25 cellular contexts compared by ENCODE assay signal in the genomic region with DNA sequence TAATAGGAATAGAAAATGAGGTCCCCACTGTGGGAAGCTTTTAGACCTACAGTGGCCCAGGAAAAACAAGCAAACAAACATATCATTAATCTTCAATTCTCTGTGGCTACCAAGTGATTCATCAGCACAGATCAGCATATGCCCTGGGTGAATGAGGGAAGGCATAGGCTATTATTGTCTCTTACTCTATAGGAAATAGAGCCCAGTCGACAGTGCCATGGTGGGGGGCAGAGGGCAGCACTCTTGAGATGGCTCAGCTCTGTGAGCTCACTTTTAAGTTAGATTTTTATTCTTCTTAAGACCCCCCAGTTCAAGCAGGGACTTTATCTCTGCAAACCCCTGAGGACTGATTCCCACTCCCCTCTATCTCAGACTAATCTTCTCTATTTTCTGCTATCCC.
"Had no signal": no experiment of that assay in that cellular context is flagged by ENCODE, and none has a peak within 500 bp of the region (broad histone marks: within the 10 kb centered on the region; RNA-seq: fewer than 3 reads in every experiment).

No MANE protein-coding gene starts in this region.

- H3K27ac ChIP-seq: ascending aorta, body of pancreas, SK-N-MC had no signal

- H3K4me3 Mint-ChIP-seq: activated CD4-positive, alpha-beta memory T cell treated with anti-CD3 and anti-CD28 coated beads for 36 hours; activated CD4-positive, alpha-beta T cell treated with anti-CD3 and anti-CD28 coated beads, Interleukin-2, amount 10 ng/mL, durations not matched to agents 7 days and 5 days; activated naive CD8-positive, alpha-beta T cell treated with anti-CD3 and anti-CD28 coated beads, Interleukin-2, amount 50 U/mL, for 24 hours; activated T-cell treated with anti-CD3 and anti-CD28 coated beads, Interleukin-2, amount 50 U/mL, for 4 hours; central memory CD8-positive, alpha-beta T cell; T-cell had no signal

- DNase-seq: activated CD4-positive, alpha-beta memory T cell treated with anti-CD3 and anti-CD28 coated beads for 36 hours; activated CD4-positive, alpha-beta T cell treated with anti-CD3 and anti-CD28 coated beads, Interleukin-2, amount 10 ng/mL, durations not matched to agents 7 days and 5 days; activated CD4-positive, CD25-positive, alpha-beta regulatory T cell; activated CD8-positive, alpha-beta memory T cell treated with anti-CD3 and anti-CD28 coated beads for 24 hours; activated effector memory CD4-positive, alpha-beta T cell treated with anti-CD3 and anti-CD28 coated beads, Interleukin-2, amount 50 U/mL, for 16 hours; activated naive CD4-positive, alpha-beta T cell treated with Interleukin-2 at 50 U/mL for 16 hours; activated naive CD8-positive, alpha-beta T cell treated with anti-CD3 and anti-CD28 coated beads, Interleukin-2, amount 50 U/mL, for 24 hours; activated T-cell treated with anti-CD3 and anti-CD28 coated beads, Interleukin-2, amount 50 U/mL, for 4 hours; amniotic stem cell; body of pancreas; Kasumi-1; KBM-7; NCI-H1092; NCI-H1930; NCI-H2171; NCI-H226; NCI-H510A treated with DMSO at 0.1 percent for 48 hours; PC-3; T-cell; T-helper 2 cell; T1000 had no signal

- H3K27ac Mint-ChIP-seq: activated CD4-positive, alpha-beta memory T cell treated with anti-CD3 and anti-CD28 coated beads for 36 hours; activated CD4-positive, alpha-beta T cell treated with anti-CD3 and anti-CD28 coated beads, Interleukin-2, amount 10 ng/mL, durations not matched to agents 7 days and 5 days; activated naive CD4-positive, alpha-beta T cell treated with anti-CD3 and anti-CD28 coated beads, Interleukin-2, amount 50 U/mL, for 72 hours; activated naive CD8-positive, alpha-beta T cell treated with anti-CD3 and anti-CD28 coated beads, Interleukin-2, amount 50 U/mL, for 24 hours; T-cell had no signal

- H3K4me3 ChIP-seq: ascending aorta, body of pancreas, SK-N-MC had no signal

- ATAC-seq: activated naive CD4-positive, alpha-beta T cell treated with anti-CD3 and anti-CD28 coated beads, Interleukin-2, amount 50 U/mL, for 72 hours; activated naive CD8-positive, alpha-beta T cell treated with anti-CD3 and anti-CD28 coated beads, Interleukin-2, amount 50 U/mL, for 24 hours; activated T-cell treated with anti-CD3 and anti-CD28 coated beads, Interleukin-2, amount 50 U/mL, for 4 hours; body of pancreas; PC-3; T-cell had no signal

- H3K36me3 ChIP-seq: ascending aorta had no signal

- H3K9me3 ChIP-seq: ascending aorta, body of pancreas had no signal

- H3K27me3 ChIP-seq: ascending aorta, body of pancreas had no signal

- H3K9me3 Mint-ChIP-seq: activated CD4-positive, alpha-beta memory T cell treated with anti-CD3 and anti-CD28 coated beads for 36 hours; activated CD4-positive, alpha-beta T cell treated with anti-CD3 and anti-CD28 coated beads, Interleukin-2, amount 10 ng/mL, durations not matched to agents 7 days and 5 days; activated naive CD4-positive, alpha-beta T cell treated with anti-CD3 and anti-CD28 coated beads, Interleukin-2, amount 50 U/mL, for 72 hours; activated naive CD8-positive, alpha-beta T cell treated with anti-CD3 and anti-CD28 coated beads, Interleukin-2, amount 50 U/mL, for 24 hours; activated T-cell treated with anti-CD3 and anti-CD28 coated beads, Interleukin-2, amount 50 U/mL, for 4 hours; central memory CD8-positive, alpha-beta T cell; T-cell had no signal

- H3K4me1 ChIP-seq: ascending aorta, body of pancreas had no signal

- H3K36me3 Mint-ChIP-seq: activated CD4-positive, alpha-beta memory T cell treated with anti-CD3 and anti-CD28 coated beads for 36 hours; activated naive CD4-positive, alpha-beta T cell treated with anti-CD3 and anti-CD28 coated beads, Interleukin-2, amount 50 U/mL, for 72 hours; T-cell had no signal
